ENCODE assay signal across 11 cellular contexts in the genomic region with DNA sequence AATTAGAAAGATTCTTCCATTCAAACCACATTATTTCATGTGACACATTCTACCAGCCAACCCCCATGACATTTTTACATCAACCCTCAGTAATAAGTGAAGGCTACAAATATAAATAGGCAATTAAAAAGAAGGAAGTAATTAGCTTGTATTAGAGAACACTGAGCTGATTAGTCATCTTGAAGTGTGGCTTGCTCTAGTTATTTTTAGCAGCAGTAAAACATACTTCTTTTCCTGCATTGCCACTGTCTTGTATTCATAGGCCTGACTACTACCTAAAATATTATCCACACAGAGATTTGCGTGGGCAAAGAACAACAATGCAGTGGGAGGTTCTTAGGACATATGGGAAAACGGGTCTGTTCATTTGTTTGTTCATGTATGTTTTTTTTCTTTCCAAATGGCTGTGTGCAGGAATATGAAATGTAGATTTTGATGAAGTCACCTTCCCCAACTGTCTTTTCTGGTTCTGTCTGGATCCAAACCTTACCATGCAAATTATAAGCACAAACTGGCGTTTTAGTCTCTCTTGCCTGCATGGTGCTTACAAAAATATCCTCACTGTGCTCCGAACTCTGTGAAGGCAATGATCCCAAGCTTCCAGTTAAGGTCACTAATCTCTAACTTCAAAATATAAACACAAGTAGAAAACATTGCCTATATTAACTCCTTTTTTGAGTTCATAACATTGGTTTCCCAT. TPM values are rescaled to one million over a fixed set of nuclear protein-coding genes. Genes with fewer than 3 reads are reported as not detected.
DNase-seq lines count a peak whose midpoint lies in the region; ATAC-seq and TF ChIP-seq lines count a peak whose summit lies in the region.
"Had no signal": no experiment of that assay in that cellular context is flagged by ENCODE, and none has a peak within 500 bp of the region (broad histone marks: within the 10 kb centered on the region; RNA-seq: fewer than 3 reads in every experiment).

No MANE protein-coding gene starts in this region.

- no peak overlapping the region for H3K4me3 ChIP-seq in OCI-LY3 (ENCODE audit: low read length)
- H3K4me3 ChIP-seq in esophagus muscularis mucosa: no peak overlapping the region
- no peak overlapping the region for H3K4me3 ChIP-seq in smooth muscle cell
- no peak overlapping the region for H3K4me3 ChIP-seq in thyroid gland (replicated peaks in 1 of 3)
- H3K4me3 ChIP-seq: BLaER1 had no signal

- ATAC-seq in GM18858 (IDR thresholded peaks at IDR 0.05; ENCODE audit: unreplicated experiment): no peak

- TF ChIP-seq CTCF in OCI-LY3 (IDR thresholded peaks at IDR 0.05; ENCODE audit: low read depth, low read length) (no peak), esophagus muscularis mucosa (IDR thresholded peaks at IDR 0.05) (no peak), smooth muscle cell (IDR thresholded peaks at IDR 0.05; ENCODE audit: borderline replicate concordance, insufficient read depth, poor library complexity, severe bottlenecking) (no peak), thyroid gland (IDR thresholded peaks at IDR 0.05) (no peak)

- H3K9ac ChIP-seq in OCI-LY3 (ENCODE audit: low read length) (no peak overlapping the region), smooth muscle cell (ENCODE audit: low read depth) (peak overlapping the region; percentile 26)
- H3K9ac ChIP-seq: BLaER1 had no signal

- H3K27ac ChIP-seq in OCI-LY3 (ENCODE audit: low read length) (no peak overlapping the region), esophagus muscularis mucosa (replicated peaks in 1 of 4) (no peak overlapping the region), smooth muscle cell (ENCODE audit: low read depth) (peak overlapping the region; percentile 81), thyroid gland (no peak overlapping the region)
- H3K27ac ChIP-seq: BLaER1 had no signal

- H3K36me3 ChIP-seq in OCI-LY3 (replicated peaks; ENCODE audit: low read depth, low read length) (no peaks in the 10 kb centered on the region), esophagus muscularis mucosa (no peaks in the 10 kb centered on the region), smooth muscle cell (ENCODE audit: low read depth) (no peaks in the 10 kb centered on the region), thyroid gland (no peaks in the 10 kb centered on the region)
- H3K36me3 ChIP-seq: BLaER1 had no signal

- peaks cover 18% of the 10 kb centered on the region for H3K4me1 ChIP-seq in OCI-LY3 (ENCODE audit: low read length)
- peaks cover 0 to 19% (median 9%) of the 10 kb centered on the region in 4 donors for H3K4me1 ChIP-seq in esophagus muscularis mucosa
- H3K4me1 ChIP-seq in smooth muscle cell (ENCODE audit: low read depth): peaks cover 7% of the 10 kb centered on the region
- H3K4me1 ChIP-seq in thyroid gland: peaks cover 0 to 4% of the 10 kb centered on the region in 2 donors

- H3K79me2 ChIP-seq in OCI-LY3 (ENCODE audit: low read length) (no peaks in the 10 kb centered on the region), smooth muscle cell (ENCODE audit: low read depth) (no peaks in the 10 kb centered on the region)

- peaks cover 5% of the 10 kb centered on the region for H3F3A ChIP-seq in smooth muscle cell (ENCODE audit: low read depth)

- 59% methylated on average over 4 of the region's 4 CpGs for WGBS in esophagus muscularis mucosa
- 37% methylated on average over 4 of the region's 4 CpGs for WGBS in smooth muscle cell (ENCODE audit: low lambda C conversion rate)
- 69 to 71% methylated on average over 4 of the region's 4 CpGs for WGBS in thyroid gland, 2 donors

- TF ChIP-seq EP300 in esophagus muscularis mucosa (IDR thresholded peaks at IDR 0.05): no peak

- intact Hi-C loops in esophagus muscularis mucosa (cut with DNase I) (no loop called here), thyroid gland (cut with DNase I) (no loop called here)

- H4K20me1 ChIP-seq in OCI-LY3 (ENCODE audit: insufficient read depth, low read length): no peaks in the 10 kb centered on the region
- no peaks in the 10 kb centered on the region for H4K20me1 ChIP-seq in smooth muscle cell (ENCODE audit: low read depth)
- H4K20me1 ChIP-seq: BLaER1 had no signal

- no peaks in the 10 kb centered on the region for H3K27me3 ChIP-seq in OCI-LY3 (ENCODE audit: low read depth, low read length)
- H3K27me3 ChIP-seq in esophagus muscularis mucosa: no peaks in the 10 kb centered on the region
- H3K27me3 ChIP-seq in smooth muscle cell (ENCODE audit: low read depth): no peaks in the 10 kb centered on the region
- H3K27me3 ChIP-seq in thyroid gland: no peaks in the 10 kb centered on the region
- H3K27me3 ChIP-seq: BLaER1 had no signal

- H2AFZ ChIP-seq in OCI-LY3 (ENCODE audit: low read depth, low read length): peak overlapping the region; percentile 38; the same call in 1 of the 2 replicates
- H2AFZ ChIP-seq in smooth muscle cell (ENCODE audit: low read depth): peak overlapping the region; percentile 4

- H3K9me3 ChIP-seq in OCI-LY3 (ENCODE audit: insufficient read depth, low read length) (no peaks in the 10 kb centered on the region), esophagus muscularis mucosa (no peaks in the 10 kb centered on the region), smooth muscle cell (replicated peaks; ENCODE audit: low read depth) (no peaks in the 10 kb centered on the region), thyroid gland (no peaks in the 10 kb centered on the region)
- H3K9me3 ChIP-seq: BLaER1 had no signal

- DNase-seq in NCI-H2196 treated with DMSO at 0.1 percent for 48 hours (lab: John Stamatoyannopoulos, UW; ENCODE audit: unreplicated experiment) (peak; percentile 19), NCI-H2196 (lab: John Stamatoyannopoulos, UW; ENCODE audit: unreplicated experiment) (no peak), esophagus muscularis mucosa (ENCODE audit: extremely low spot score) (peak; percentile 31), smooth muscle cell (lab: John Stamatoyannopoulos, UW; ENCODE audit: unreplicated experiment) (no peak), thyroid gland (no peak)
- DNase-seq in activated CD4-positive, alpha-beta T cell treated with anti-CD3 and anti-CD28 coated beads for 4 hours: no peak
- DNase-seq: NCI-H146, T-helper 2 cell had no signal

- H3K4me2 ChIP-seq in OCI-LY3 (ENCODE audit: low read length): peak overlapping the region; percentile 23
- peak overlapping the region; percentile 68 for H3K4me2 ChIP-seq in smooth muscle cell
- H3K4me2 ChIP-seq: BLaER1 had no signal

- TF ChIP-seq POLR2A in esophagus muscularis mucosa (IDR thresholded peaks at IDR 0.05; ENCODE audit: low read depth) (no peak), thyroid gland (IDR thresholded peaks at IDR 0.05) (no peak)

RNA-seq across cellular contexts. Expression of a gene that starts 31.5 kb away (rescaled TPM):
- total RNA-seq in esophagus muscularis mucosa (1 to 10 TPM in 2 of 4 donors, under 1 TPM in 1, not detected in 1; 0.11 to 5.5 (median 2.7) TPM), smooth muscle cell (not detected in 2 replicates), thyroid gland (1 to 10 TPM in 1 of 4 donors, not detected in 3; 3.4 TPM)
- polyA plus RNA-seq in smooth muscle cell: 0.15 and 0.29 TPM in 2 replicates

Comparison
In these comparisons a context has a peak if more than half of its experiments do, and no peak if none do; other contexts are left out.
1. DNase-seq: peak in NCI-H2196 treated with DMSO at 0.1 percent for 48 hours (single experiment) and esophagus muscularis mucosa (single experiment); none in NCI-H2196 (single experiment), smooth muscle cell (single experiment), thyroid gland (0 of 2) and activated CD4-positive, alpha-beta T cell treated with anti-CD3 and anti-CD28 coated beads for 4 hours (0 of 2).